ENCODE assay signal across 9 cellular contexts in the genomic region with DNA sequence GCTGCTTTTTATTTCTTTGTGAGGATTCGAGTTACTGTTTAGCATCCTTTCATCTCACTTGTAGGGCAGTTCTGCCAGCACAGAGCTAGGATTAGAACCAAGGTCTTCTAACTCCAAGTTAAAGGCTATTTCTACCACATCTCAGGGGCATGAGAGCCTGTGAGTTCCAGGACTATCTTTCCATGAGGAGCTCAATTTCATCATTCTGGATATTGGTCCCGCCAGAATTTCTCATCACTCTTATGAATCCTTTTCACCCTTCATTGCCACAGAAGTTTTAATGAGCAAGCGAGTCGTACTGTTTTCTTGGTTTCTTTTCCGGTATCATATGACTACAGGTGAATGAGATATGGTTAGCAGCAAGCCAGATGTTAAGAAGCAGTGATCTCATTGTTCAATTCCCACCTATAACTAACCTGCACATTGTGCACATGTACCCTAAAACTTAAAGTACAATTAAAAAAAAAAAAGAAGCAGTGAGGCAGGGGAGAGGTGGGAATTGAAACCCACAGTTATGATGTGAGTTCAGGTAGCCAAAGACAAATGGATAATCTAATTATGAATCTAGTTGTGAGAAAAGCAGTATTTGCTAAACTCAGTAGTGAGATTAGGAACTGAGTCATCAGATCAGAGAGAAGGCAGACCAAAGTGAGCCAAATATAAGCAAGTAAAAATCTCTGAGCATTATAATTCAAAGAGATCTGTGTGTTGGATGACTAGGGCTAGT.
DNase-seq lines count a peak whose midpoint lies in the region; ATAC-seq lines count a peak whose summit lies in the region.
"Had no signal": no experiment of that assay in that cellular context is flagged by ENCODE, and none has a peak within 500 bp of the region (broad histone marks: within the 10 kb centered on the region; RNA-seq: fewer than 3 reads in every experiment).

No MANE protein-coding gene starts in this region.

- peak overlapping the region; percentile 7 to 44 for H3K4me3 Mint-ChIP-seq in effector memory CD8-positive, alpha-beta T cell

- H3K9me3 Mint-ChIP-seq in effector memory CD8-positive, alpha-beta T cell = no peaks in the 10 kb centered on the region

- H3K27ac Mint-ChIP-seq in effector memory CD8-positive, alpha-beta T cell = peak overlapping the region in 1 of 2 donors; percentile 71

- H3K4me1 Mint-ChIP-seq in effector memory CD8-positive, alpha-beta T cell (ENCODE audit: low read depth in 2 of 2) = peaks cover 11 to 25% of the 10 kb centered on the region in 2 donors

- ATAC-seq in activated CD4-positive, CD25-positive, alpha-beta regulatory T cell treated with anti-CD3 and anti-CD28 coated beads, Interleukin-2, amount 50 U/mL, for 24 hours = peak; percentile 95 to 97
- ATAC-seq in GM21423 (IDR thresholded peaks at IDR 0.05; ENCODE audit: unreplicated experiment) (peak; percentile 88), HG03097 (IDR thresholded peaks at IDR 0.05; ENCODE audit: low FRiP score, unreplicated experiment) (peak; percentile 90)
- ATAC-seq in effector memory CD8-positive, alpha-beta T cell (replicated peaks) = no peak
- ATAC-seq: mucosa of descending colon had no signal

- no peak for DNase-seq in activated CD4-positive, CD25-positive, alpha-beta regulatory T cell treated with anti-CD3 and anti-CD28 coated beads, Interleukin-2, amount 50 U/mL, for 72 hours
- DNase-seq in effector memory CD8-positive, alpha-beta T cell = no peak
- no peak for DNase-seq in Kasumi-1 (lab: John Stamatoyannopoulos, UW)
- DNase-seq in NCI-H510A (lab: John Stamatoyannopoulos, UW) = no peak
- DNase-seq in NCI-H146 (lab: John Stamatoyannopoulos, UW) = no peak
- DNase-seq: mucosa of descending colon had no signal

- H3K36me3 Mint-ChIP-seq in effector memory CD8-positive, alpha-beta T cell (ENCODE audit: insufficient read depth) = no peaks in the 10 kb centered on the region

- H3K27me3 Mint-ChIP-seq in effector memory CD8-positive, alpha-beta T cell = peaks cover 0 to 5% of the 10 kb centered on the region in 2 donors
